11 cellular contexts compared by ENCODE assay signal in the genomic region with DNA sequence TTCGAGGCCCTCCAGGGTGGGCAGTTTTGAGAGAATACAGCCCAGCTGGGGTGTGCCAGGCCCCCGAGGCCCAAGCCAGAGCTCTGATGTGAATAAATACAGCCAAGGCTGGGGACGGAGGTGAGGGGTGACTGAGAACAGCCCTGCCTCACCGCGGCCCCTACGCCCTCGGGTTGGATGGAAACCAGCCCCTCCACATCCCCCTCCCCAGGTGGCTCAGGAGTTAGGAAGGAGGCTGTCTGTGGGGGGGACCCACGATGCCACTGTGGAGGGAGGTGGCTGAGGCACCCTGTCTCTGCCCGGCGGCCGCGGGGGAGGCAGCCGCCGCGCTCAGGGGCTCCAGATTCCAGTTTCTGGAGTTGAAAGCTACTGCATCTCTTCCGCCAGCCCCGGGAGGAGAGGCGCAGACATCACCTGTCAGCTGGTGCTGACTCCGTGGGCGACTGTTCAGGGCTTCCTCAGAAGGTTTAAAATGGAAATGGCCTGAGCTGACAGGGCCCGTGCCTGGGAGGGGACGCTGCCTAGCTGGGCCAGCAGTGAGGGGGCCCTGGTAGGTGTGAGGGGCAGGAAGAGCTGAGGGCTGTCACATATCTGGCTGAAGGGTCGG. TPM values are rescaled to one million over a fixed set of nuclear protein-coding genes. Genes with fewer than 3 reads are reported as not detected.
DNase-seq lines count a peak whose midpoint lies in the region; ATAC-seq and TF ChIP-seq lines count a peak whose summit lies in the region.
"Had no signal": no experiment of that assay in that cellular context is flagged by ENCODE, and none has a peak within 500 bp of the region (broad histone marks: within the 10 kb centered on the region; RNA-seq: fewer than 3 reads in every experiment).

No MANE protein-coding gene starts in this region.

- no peak overlapping the region for H2AFZ ChIP-seq in IMR-90 (replicated peaks; ENCODE audit: low read length, poor library complexity)

- no peak for TF ChIP-seq RAD21 in IMR-90 (IDR thresholded peaks at IDR 0.05; ENCODE audit: low read length)

- no peak for TF ChIP-seq EP300 in gastroesophageal sphincter (IDR thresholded peaks at IDR 0.05)

- H3K4me1 ChIP-seq in BE2C, result no peaks in the 10 kb centered on the region
- peaks cover 5% of the 10 kb centered on the region; the same call in 1 of the 2 replicates for H3K4me1 ChIP-seq in IMR-90 (ENCODE audit: control insufficient read depth, insufficient read depth, low read length)
- peaks cover 0 to 33% (median 9%) of the 10 kb centered on the region in 3 donors for H3K4me1 ChIP-seq in gastroesophageal sphincter

- H3K23ac ChIP-seq in IMR-90 (ENCODE audit: low read depth, low read length), result no peak overlapping the region

- H2BK5ac ChIP-seq in IMR-90 (ENCODE audit: low read depth, low read length, poor library complexity, severe bottlenecking), result no peak overlapping the region

- H2BK120ac ChIP-seq in IMR-90 (ENCODE audit: low read depth, low read length), result 0 out of 2 replicates have a peak overlapping the region, but pooled peaks have one; percentile 48

- in situ Hi-C loops in IMR-90 (cut with MboI; ENCODE audit: low sequenced_read_pairs), result no loop called here

- H2BK15ac ChIP-seq in IMR-90 (ENCODE audit: low read depth, low read length), result no peak overlapping the region

- no TSS peak for BruUV-seq in IMR-90 (replicated peaks; lab: Mats Ljungman, UMichigan)

- 69% methylated on average over 8 of the region's 23 CpGs; no CpG with 5 or more reads in 1 of the 2 experiments for WGBS in IMR-90 (ENCODE audit: extremely low coverage in 2 of 2, insufficient read length in 1 of 2), 2 experiments
- WGBS in gastroesophageal sphincter (ENCODE audit: low coverage in 1 of 2), 2 donors, result no CpG with 5 or more reads among the region's 23 CpGs

- no peaks in the 10 kb centered on the region for H3K9me1 ChIP-seq in IMR-90 (ENCODE audit: insufficient read depth, low read length)

- H3K18ac ChIP-seq in IMR-90 (ENCODE audit: low read depth, low read length), result no peak overlapping the region

- POLR2A ChIA-PET in IMR-90 (lab: Charles Lee; ENCODE audit: unreplicated experiment), result no interaction called here

- peak overlapping the region; percentile 29 for H3K4me3 ChIP-seq in BE2C (ENCODE audit: low read depth, low read length)
- no peak overlapping the region for H3K4me3 ChIP-seq in IMR-90 (ENCODE audit: insufficient read depth, low read depth, low read length)
- peak overlapping the region in 1 of 2 donors; percentile 61 for H3K4me3 ChIP-seq in gastroesophageal sphincter

- H3K27me3 ChIP-seq in BE2C (peaks cover 14% of the 10 kb centered on the region), IMR-90 (ENCODE audit: control insufficient read depth, insufficient read depth, low read length) (peaks cover 12% of the 10 kb centered on the region), gastroesophageal sphincter (peaks cover 39% of the 10 kb centered on the region)

- 0 out of 2 replicates have a peak overlapping the region, but pooled peaks have one; percentile 7 for H2BK20ac ChIP-seq in IMR-90 (ENCODE audit: low read depth, low read length)

- H3K9me3 ChIP-seq in BE2C (no peaks in the 10 kb centered on the region), IMR-90 (ENCODE audit: control insufficient read depth, insufficient read depth, low read length) (no peaks in the 10 kb centered on the region), gastroesophageal sphincter (no peaks in the 10 kb centered on the region)

- no peak overlapping the region for H4K5ac ChIP-seq in IMR-90 (ENCODE audit: low read depth, low read length)

- H2AK5ac ChIP-seq in IMR-90 (ENCODE audit: low read depth, low read length), result no peak overlapping the region

- no peak overlapping the region for H3K27ac ChIP-seq in IMR-90 (ENCODE audit: insufficient read depth, low read length)
- H3K27ac ChIP-seq in gastroesophageal sphincter, result peak overlapping the region in 3 of 4 donors; percentile 46 to 79 (median 65)

- H4K91ac ChIP-seq in IMR-90 (ENCODE audit: insufficient read depth, low read depth, low read length), result no peak overlapping the region

- no peak overlapping the region for H4K8ac ChIP-seq in IMR-90 (ENCODE audit: low read depth in 2 of 2, low read length in 2 of 2)

- intact Hi-C loops in IMR-90 (cut with micrococcal nuclease), result no loop called here

- peak overlapping the region; percentile 71 for H2AK9ac ChIP-seq in IMR-90 (replicated peaks; ENCODE audit: low read depth, low read length, poor library complexity)

- H3K79me1 ChIP-seq in IMR-90 (ENCODE audit: low read depth in 1 of 2, low read length in 2 of 2), result no peaks in the 10 kb centered on the region

- no peak overlapping the region for H3K9ac ChIP-seq in IMR-90 (ENCODE audit: low read depth, low read length)

- TF ChIP-seq CTCF in BE2C (IDR thresholded peaks at IDR 0.05; ENCODE audit: low read depth, low read length) (no peak), IMR-90 (conservative IDR thresholded peaks at IDR 0.05; ENCODE audit: low read depth, low read length) (no peak), gastroesophageal sphincter (IDR thresholded peaks at IDR 0.05) (no peak)

- no peak overlapping the region for H3K4ac ChIP-seq in IMR-90 (ENCODE audit: low read depth, low read length)

- H3K14ac ChIP-seq in IMR-90 (replicated peaks; ENCODE audit: low read depth, low read length), result no peak overlapping the region

- dilution Hi-C loops in IMR-90 (cut with HindIII; ENCODE audit: low sequenced_read_pairs, unreplicated experiment), result no loop called here

- H3K56ac ChIP-seq in IMR-90 (ENCODE audit: extremely low read depth, insufficient read depth, low read length), result no peak overlapping the region

- 0 out of 2 replicates have a peak, but pooled peaks cover 3% of the 10 kb centered on the region for H4K20me1 ChIP-seq in IMR-90 (ENCODE audit: insufficient read depth, low read length)

- no peak for ATAC-seq in IMR-90 (ENCODE audit: low read depth)
- no peak for ATAC-seq in gastroesophageal sphincter
- ATAC-seq in HG02840 (IDR thresholded peaks at IDR 0.05; ENCODE audit: low FRiP score, unreplicated experiment), result no peak
- ATAC-seq in HG02938 (IDR thresholded peaks at IDR 0.05; ENCODE audit: unreplicated experiment), result no peak

- H3K36me3 ChIP-seq in BE2C, result no peaks in the 10 kb centered on the region
- no peaks in the 10 kb centered on the region for H3K36me3 ChIP-seq in IMR-90 (ENCODE audit: control insufficient read depth, insufficient read depth, low read length)
- H3K36me3 ChIP-seq in gastroesophageal sphincter, result no peaks in the 10 kb centered on the region

- TF ChIP-seq POLR2A in IMR-90 (IDR thresholded peaks at IDR 0.05; ENCODE audit: low read depth, low read length) (no peak), gastroesophageal sphincter (IDR thresholded peaks at IDR 0.05) (no peak)

- DNase-seq in BE2C, result no peak
- no peak for DNase-seq in IMR-90
- DNase-seq in occipital lobe (lab: John Stamatoyannopoulos, UW), result peak; percentile 33
- DNase-seq in SW 1271 (lab: John Stamatoyannopoulos, UW), result no peak
- DNase-seq in COLO668 (lab: John Stamatoyannopoulos, UW; ENCODE audit: unreplicated experiment), result no peak
- DNase-seq: activated CD4-positive, CD25-positive, alpha-beta regulatory T cell; activated gamma-delta T cell treated with Interleukin-2 at 50 U/mL for 16 hours; NCI-H1436 treated with DMSO at 0.1 percent for 48 hours had no signal

- CTCF ChIA-PET in IMR-90 (lab: Yijun Ruan, JAX), result interaction anchor here (1.1 kb wide), 1 partner anchor 116 kb away, joined by 3 read pairs; no protein-coding TSS in a partner anchor

- H3K4me2 ChIP-seq in IMR-90 (ENCODE audit: low read depth, low read length), result no peak overlapping the region

TF ChIP-seq in IMR-90, 13 proteins besides CTCF, POLR2A, EP300 and RAD21 (continues in another document):
- no peak for TF ChIP-seq CEBPB (IDR thresholded peaks at IDR 0.05; ENCODE audit: low read depth, low read length)
- no peak for TF ChIP-seq MAZ (IDR thresholded peaks at IDR 0.05; ENCODE audit: borderline replicate concordance, low read depth, low read length)
- TF ChIP-seq, protein P1, sequence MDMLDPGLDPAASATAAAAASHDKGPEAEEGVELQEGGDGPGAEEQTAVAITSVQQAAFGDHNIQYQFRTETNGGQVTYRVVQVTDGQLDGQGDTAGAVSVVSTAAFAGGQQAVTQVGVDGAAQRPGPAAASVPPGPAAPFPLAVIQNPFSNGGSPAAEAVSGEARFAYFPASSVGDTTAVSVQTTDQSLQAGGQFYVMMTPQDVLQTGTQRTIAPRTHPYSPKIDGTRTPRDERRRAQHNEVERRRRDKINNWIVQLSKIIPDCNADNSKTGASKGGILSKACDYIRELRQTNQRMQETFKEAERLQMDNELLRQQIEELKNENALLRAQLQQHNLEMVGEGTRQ (IDR thresholded peaks at IDR 0.05; ENCODE audit: low read depth, low read length), result no peak
- no peak for TF ChIP-seq CHD1 (IDR thresholded peaks at IDR 0.05; ENCODE audit: low read depth, low read length)
- no peak for TF ChIP-seq RFX5 (IDR thresholded peaks at IDR 0.05; ENCODE audit: low read depth, low read length)
- TF ChIP-seq MAFK (IDR thresholded peaks at IDR 0.05; ENCODE audit: low read depth, low read length), result no peak
- no peak for TF ChIP-seq RCOR1 (IDR thresholded peaks at IDR 0.05; ENCODE audit: insufficient replicate concordance, low read length)
- TF ChIP-seq FOS (IDR thresholded peaks at IDR 0.05; ENCODE audit: low read depth, low read length), result no peak
- no peak for TF ChIP-seq NFE2L2 (IDR thresholded peaks at IDR 0.05; ENCODE audit: low read depth, low read length)
- no peak for TF ChIP-seq SMC3 (IDR thresholded peaks at IDR 0.05; ENCODE audit: low read depth, low read length)

RNA-seq across cellular contexts. Expression of a gene that starts 1.4 kb away (rescaled TPM):
- polyA plus RNA-seq in BE2C (2012; ENCODE audit: insufficient read depth, insufficient read length, low read depth), result 4.3 TPM
- total RNA-seq in IMR-90 (2012; rRNA removed) (under 0.01 TPM in 2 replicates), gastroesophageal sphincter (1 to 10 TPM; 1.1 to 4.7 (median 3.6) TPM), occipital lobe (5.0 TPM)
- polyA plus RNA-seq in IMR-90 (2012; rRNA removed), result 0.07 TPM in 1 of 2 replicates, not detected in the other
- 0.08 TPM in 1 of 2 replicates, not detected in the other for polyA plus RNA-seq in IMR-90 (2012; cell fraction: cytosol; rRNA removed)
- 0.02 and 0.05 TPM in 2 replicates for polyA plus RNA-seq in IMR-90 (2012; cell fraction: nucleus; rRNA removed; ENCODE audit: low replicate concordance)

RNA-seq across cellular contexts. Expression of a gene that starts 50.9 kb away (rescaled TPM):
- 208 TPM for polyA plus RNA-seq in BE2C (2012; ENCODE audit: insufficient read depth, insufficient read length, low read depth)
- total RNA-seq in IMR-90 (2012; rRNA removed) (53.6 and 69.0 TPM in 2 replicates), gastroesophageal sphincter (10 to 100 TPM; 47.7 to 70.4 (median 53.2) TPM), occipital lobe (25.3 TPM)
- polyA plus RNA-seq in IMR-90 (2012; rRNA removed), result 168 and 184 TPM in 2 replicates
- polyA plus RNA-seq in IMR-90 (2012; cell fraction: cytosol; rRNA removed), result 107 and 174 TPM in 2 replicates
- 310 and 475 TPM in 2 replicates for polyA plus RNA-seq in IMR-90 (2012; cell fraction: nucleus; rRNA removed; ENCODE audit: low replicate concordance)
